In genomic region chr11:73252577-73253191, GRCh38 we compare ENCODE assay signal across 1 cellular context.
TF ChIP-seq lines count a peak whose summit lies in the region.

No MANE protein-coding gene starts in this region.

TF ChIP-seq in HepG2, 621 proteins besides CTCF, POLR2A, EP300 and RAD21 (continued from another document):
- TF ChIP-seq ZNF574 (CRISPR knock-in tag; IDR thresholded peaks at IDR 0.05) (no peak), ZC3H4 (CRISPR knock-in tag; IDR thresholded peaks at IDR 0.05; ENCODE audit: borderline replicate concordance) (no peak), FOXC1 (CRISPR knock-in tag; IDR thresholded peaks at IDR 0.05; ENCODE audit: borderline replicate concordance) (no peak), HCFC1 (IDR thresholded peaks at IDR 0.05; ENCODE audit: low read depth, low read length) (no peak), ZNF552 (CRISPR knock-in tag; IDR thresholded peaks at IDR 0.05; ENCODE audit: borderline replicate concordance) (no peak), ZNF569 (CRISPR knock-in tag; IDR thresholded peaks at IDR 0.05; ENCODE audit: borderline replicate concordance) (no peak), ZNF589 (CRISPR knock-in tag; conservative IDR thresholded peaks at IDR 0.05) (no peak), MLX (CRISPR knock-in tag; IDR thresholded peaks at IDR 0.05) (no peak), PCBP1 (IDR thresholded peaks at IDR 0.05; ENCODE audit: borderline replicate concordance, low read depth, low read length) (no peak), NFE2L2 (IDR thresholded peaks at IDR 0.05; ENCODE audit: low read length) (no peak), THRA (CRISPR knock-in tag; IDR thresholded peaks at IDR 0.05; ENCODE audit: borderline replicate concordance) (no peak), ZNF318 (CRISPR knock-in tag; IDR thresholded peaks at IDR 0.05) (no peak), ZUFSP (CRISPR knock-in tag; IDR thresholded peaks at IDR 0.05; ENCODE audit: borderline replicate concordance) (no peak), YEATS4 (CRISPR knock-in tag; IDR thresholded peaks at IDR 0.05; ENCODE audit: borderline replicate concordance) (no peak), MAF1 (CRISPR knock-in tag; IDR thresholded peaks at IDR 0.05; ENCODE audit: borderline replicate concordance) (no peak)
